In the genomic region with DNA sequence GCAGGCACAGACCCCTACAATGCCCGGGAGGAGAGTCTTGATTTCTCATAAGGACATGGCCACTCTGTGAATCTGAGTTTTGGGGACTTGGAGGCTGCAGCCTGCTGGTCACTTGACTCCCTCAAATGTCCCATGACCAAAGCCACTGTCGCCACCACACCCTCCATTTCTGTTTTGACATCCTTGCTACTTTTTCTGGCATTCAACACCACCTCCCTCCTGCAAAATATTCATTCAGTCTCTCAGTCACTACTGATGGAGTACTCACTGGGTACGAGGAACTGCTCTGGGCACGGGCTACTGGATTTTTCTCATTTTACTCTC, we compare ENCODE assay signal across 11 cellular contexts.
"Had no signal": no experiment of that assay in that cellular context is flagged by ENCODE, and none has a peak within 500 bp of the region (broad histone marks: within the 10 kb centered on the region; RNA-seq: fewer than 3 reads in every experiment).

No MANE protein-coding gene starts in this region.

- H3K27ac Mint-ChIP-seq: activated CD4-positive, alpha-beta memory T cell treated with anti-CD3 and anti-CD28 coated beads, Interleukin-2, amount 10 ng/mL, durations not matched to agents 7 days and 5 days; activated T-helper 1 cell treated with anti-CD3 and anti-CD28 coated beads, Interleukin-12 subunit alpha, Interleukin-12 subunit beta, Interleukin-2, Interleukin-4 antibody, amounts not matched to agents 30 ng/mL and 10 ng/mL and 1 ng/mL, durations not matched to agents 14 hours and 24 hours and 36 hours had no signal

- ATAC-seq: gastrocnemius medialis had no signal

- H3K4me3 ChIP-seq: ascending aorta, gastrocnemius medialis, testis had no signal

- H3K4me3 Mint-ChIP-seq: activated CD4-positive, alpha-beta memory T cell treated with anti-CD3 and anti-CD28 coated beads, Interleukin-2, amount 10 ng/mL, durations not matched to agents 7 days and 5 days; activated T-helper 1 cell treated with anti-CD3 and anti-CD28 coated beads, Interleukin-12 subunit alpha, Interleukin-12 subunit beta, Interleukin-2, Interleukin-4 antibody, amounts not matched to agents 30 ng/mL and 10 ng/mL and 1 ng/mL, durations not matched to agents 14 hours and 24 hours and 36 hours had no signal

- H3K4me1 Mint-ChIP-seq: activated CD4-positive, alpha-beta memory T cell treated with anti-CD3 and anti-CD28 coated beads, Interleukin-2, amount 10 ng/mL, durations not matched to agents 7 days and 5 days had no signal

- H3K27me3 ChIP-seq: ascending aorta, gastrocnemius medialis, testis had no signal

- H3K9me3 ChIP-seq: ascending aorta, gastrocnemius medialis, testis had no signal

- H3K36me3 ChIP-seq: ascending aorta, gastrocnemius medialis had no signal

- H3K27me3 Mint-ChIP-seq: activated CD4-positive, alpha-beta memory T cell treated with anti-CD3 and anti-CD28 coated beads, Interleukin-2, amount 10 ng/mL, durations not matched to agents 7 days and 5 days had no signal

- H3K27ac ChIP-seq: ascending aorta, gastrocnemius medialis, testis had no signal

- H3K4me1 ChIP-seq: ascending aorta, gastrocnemius medialis had no signal

- DNase-seq: activated CD4-positive, alpha-beta memory T cell treated with anti-CD3 and anti-CD28 coated beads, Interleukin-2, amount 10 ng/mL, durations not matched to agents 7 days and 5 days; activated CD8-positive, alpha-beta memory T cell treated with anti-CD3 and anti-CD28 coated beads, Interleukin-2, amount 50 U/mL, for 4 hours; activated naive CD4-positive, alpha-beta T cell; effector CD4-positive, alpha-beta T cell; gastrocnemius medialis; mesendoderm; small intestine; T-helper 9 cell; testis had no signal

- H3K9me3 Mint-ChIP-seq: activated CD4-positive, alpha-beta memory T cell treated with anti-CD3 and anti-CD28 coated beads, Interleukin-2, amount 10 ng/mL, durations not matched to agents 7 days and 5 days; activated T-helper 1 cell treated with anti-CD3 and anti-CD28 coated beads, Interleukin-12 subunit alpha, Interleukin-12 subunit beta, Interleukin-2, Interleukin-4 antibody, amounts not matched to agents 30 ng/mL and 10 ng/mL and 1 ng/mL, durations not matched to agents 14 hours and 24 hours and 36 hours had no signal
